Comparison of ENCODE assay signal across 8 cellular contexts in genomic region chr4:6278801-6279197, GRCh38. TPM values are rescaled to one million over a fixed set of nuclear protein-coding genes. Genes with fewer than 3 reads are reported as not detected.
DNase-seq lines count a peak whose midpoint lies in the region; ATAC-seq, FAIRE-seq and TF ChIP-seq lines count a peak whose summit lies in the region.

No MANE protein-coding gene starts in this region.

- BruUV-seq in GM12878 (replicated peaks; lab: Mats Ljungman, UMichigan) = no TSS peak

- peaks cover 15% of the 10 kb centered on the region for H3K4me1 ChIP-seq in GM12878 (ENCODE audit: control insufficient read depth, insufficient read depth, low read length)

- SMC1A ChIA-PET in GM12878 (lab: Charles Lee; ENCODE audit: uncharacterized antibody, unreplicated experiment) = interaction anchor here (0.9 to 2.2 kb wide), 9 partner anchors 9 to 78 kb away, joined by 3 to 15 read pairs (median 4); partner anchors contain the start of genes JAKMIP1 and WFS1

- H3K27ac Mint-ChIP-seq in activated CD4-positive, alpha-beta T cell treated with anti-CD3 and anti-CD28 coated beads, Interleukin-2, amount 10 ng/mL, durations not matched to agents 24 days and 14 days = no peak overlapping the region
- H3K27ac Mint-ChIP-seq in nephron progenitor cell = peak overlapping the region; percentile 68

- ATAC-seq in HG03095 (IDR thresholded peaks at IDR 0.05; ENCODE audit: unreplicated experiment) = peak; percentile 93
- peak; percentile 94 for ATAC-seq in GM12878

- intact Hi-C loops in activated CD4-positive, alpha-beta T cell treated with anti-CD3 and anti-CD28 coated beads, Interleukin-2, amount 10 ng/mL, durations not matched to agents 24 days and 14 days (cut with micrococcal nuclease) = no loop called here
- intact Hi-C loops in GM12878 (cut with micrococcal nuclease; ENCODE audit: unreplicated experiment) = no loop called here

- no peaks in the 10 kb centered on the region for H3K36me3 Mint-ChIP-seq in activated CD4-positive, alpha-beta T cell treated with anti-CD3 and anti-CD28 coated beads, Interleukin-2, amount 10 ng/mL, durations not matched to agents 24 days and 14 days (ENCODE audit: low read depth)
- H3K36me3 Mint-ChIP-seq in nephron progenitor cell (ENCODE audit: low read depth) = no peaks in the 10 kb centered on the region

- WGBS in GM12878 (ENCODE audit: insufficient coverage, insufficient replicate concordance, low lambda C conversion rate, missing lambda C conversion rate) = 12% methylated on average over 10 of the region's 10 CpGs

- peaks cover 3% of the 10 kb centered on the region for H3K4me1 Mint-ChIP-seq in activated CD4-positive, alpha-beta T cell treated with anti-CD3 and anti-CD28 coated beads, Interleukin-2, amount 10 ng/mL, durations not matched to agents 24 days and 14 days
- H3K4me1 Mint-ChIP-seq in nephron progenitor cell = peaks cover 41% of the 10 kb centered on the region

- H3K36me3 ChIP-seq in GM12878 (ENCODE audit: control insufficient read depth in 2 of 2, insufficient read depth in 2 of 2, low read length in 1 of 2) = no peaks in the 10 kb centered on the region

- RAD21 ChIA-PET in GM12878 (lab: Charles Lee; ENCODE audit: unreplicated experiment) = interaction anchor here (0.7 to 2.1 kb wide), 8 partner anchors 12 to 281 kb away, joined by 3 to 10 read pairs (median 5); no protein-coding TSS in a partner anchor

- peak in 1 of 2 experiments; percentile 39; a peak in 2 of 4 replicates for TF ChIP-seq EP300 in GM12878 (IDR thresholded peaks at IDR 0.05; ENCODE audit: borderline replicate concordance in 1 of 2, control insufficient read depth in 1 of 2, low read depth in 2 of 2, low read length in 2 of 2)

- TF ChIP-seq RAD21 in GM12878 (IDR thresholded peaks at IDR 0.05; ENCODE audit: insufficient read depth, low read depth, low read length) = no peak

- H3K27me3 ChIP-seq in GM12878 (replicated peaks in 1 of 2; ENCODE audit: control insufficient read depth in 2 of 2, insufficient read depth in 2 of 2, low read length in 1 of 2) = no peaks in the 10 kb centered on the region; a peak in 1 of 4 replicates

- no peak overlapping the region for H3K27ac ChIP-seq in GM12878 (ENCODE audit: control insufficient read depth, insufficient read depth)

- no peak overlapping the region for H3K9ac ChIP-seq in GM12878 (ENCODE audit: control insufficient read depth, insufficient read depth, low read length)

- CTCF ChIA-PET in GM12878 (lab: Yijun Ruan, JAX) = interaction anchor here (0.9 to 2.6 kb wide), 10 partner anchors 9 to 144 kb away, joined by 3 to 17 read pairs (median 4); partner anchors contain the start of gene WFS1

- H3K4me3 Mint-ChIP-seq in activated CD4-positive, alpha-beta T cell treated with anti-CD3 and anti-CD28 coated beads, Interleukin-2, amount 10 ng/mL, durations not matched to agents 24 days and 14 days = no peak overlapping the region
- no peak overlapping the region for H3K4me3 Mint-ChIP-seq in nephron progenitor cell

- FAIRE-seq in GM12878 (lab: Jason Lieb, UNC) = peak; percentile 90

- POLR2A ChIA-PET in GM12878 (lab: Charles Lee) = interaction anchor here (0.8 to 1.3 kb wide), 4 partner anchors 9 to 98 kb away, joined by 3 to 5 read pairs (median 4); partner anchors contain the start of genes JAKMIP1 and WFS1

- TF ChIP-seq POLR2A in GM12878 (IDR thresholded peaks at IDR 0.05; ENCODE audit: low read depth, low read length) = no peak

- H3K4me2 ChIP-seq in GM12878 (ENCODE audit: control insufficient read depth, insufficient read depth) = peak overlapping the region; percentile 69

- H3K9me3 ChIP-seq in GM12878 (replicated peaks; ENCODE audit: control insufficient read depth, insufficient read depth, low read length) = no peaks in the 10 kb centered on the region

- no peaks in the 10 kb centered on the region for H3K9me3 Mint-ChIP-seq in activated CD4-positive, alpha-beta T cell treated with anti-CD3 and anti-CD28 coated beads, Interleukin-2, amount 10 ng/mL, durations not matched to agents 24 days and 14 days
- no peaks in the 10 kb centered on the region for H3K9me3 Mint-ChIP-seq in nephron progenitor cell

- peak; percentile 63 for DNase-seq in activated CD4-positive, alpha-beta T cell treated with anti-CD3 and anti-CD28 coated beads, Interleukin-2, amount 10 ng/mL, durations not matched to agents 24 days and 14 days
- DNase-seq in activated CD4-positive, alpha-beta T cell treated with anti-CD3 and anti-CD28 coated beads, Interleukin-2, amount 50 U/mL, for 4 hours = no peak
- DNase-seq in GM12878 (ENCODE audit: low read depth, low spot score) = peak; percentile 42
- DNase-seq in nephron progenitor cell = no peak
- DNase-seq in NCI-H1105 (lab: John Stamatoyannopoulos, UW) = no peak
- DNase-seq in superior temporal gyrus (ENCODE audit: extremely low spot score) = no peak
- DNase-seq in 8988T = no peak

- peaks cover 8% of the 10 kb centered on the region for H4K20me1 ChIP-seq in GM12878 (ENCODE audit: control insufficient read depth, insufficient read depth)

- TF ChIP-seq CTCF in GM12878 (IDR thresholded peaks at IDR 0.05 in 2 of 3, conservative IDR thresholded peaks at IDR 0.05 in 1 of 3; ENCODE audit: control insufficient read depth in 2 of 3, extremely low read depth in 1 of 3, insufficient read depth in 1 of 3, low read depth in 3 of 3, low read length in 3 of 3) (no peak), nephron progenitor cell (IDR thresholded peaks at IDR 0.05) (no peak)

- H3K27me3 Mint-ChIP-seq in activated CD4-positive, alpha-beta T cell treated with anti-CD3 and anti-CD28 coated beads, Interleukin-2, amount 10 ng/mL, durations not matched to agents 24 days and 14 days = peaks cover 2% of the 10 kb centered on the region
- no peaks in the 10 kb centered on the region for H3K27me3 Mint-ChIP-seq in nephron progenitor cell (ENCODE audit: low read depth, poor library complexity)

- H3K4me3 ChIP-seq in GM12878 = no peak overlapping the region

- in situ Hi-C loops in GM12878 (cut with MboI) = no loop called here

- H3K79me2 ChIP-seq in GM12878 (ENCODE audit: control insufficient read depth, insufficient read depth, low read length) = no peaks in the 10 kb centered on the region

- H2AFZ ChIP-seq in GM12878 (ENCODE audit: control insufficient read depth, low read depth, low read length) = no peak overlapping the region

TF ChIP-seq in GM12878, 131 proteins besides CTCF, POLR2A, EP300 and RAD21 (continues in another document):
- TF ChIP-seq NR2C2 (IDR thresholded peaks at IDR 0.05; ENCODE audit: borderline replicate concordance, control insufficient read depth, insufficient read length, low read depth) (no peak), MTA3 (IDR thresholded peaks at IDR 0.05; ENCODE audit: borderline replicate concordance, low read length) (no peak), ZSCAN29 (IDR thresholded peaks at IDR 0.05) (no peak), BHLHE40 (IDR thresholded peaks at IDR 0.05; ENCODE audit: borderline replicate concordance in 1 of 2, low read depth in 2 of 2, low read length in 1 of 2) (peak in 1 of 2 experiments; percentile 40; a peak in 1 of 4 replicates), PML (IDR thresholded peaks at IDR 0.05; ENCODE audit: low read length) (no peak), HDAC6 (IDR thresholded peaks at IDR 0.05; ENCODE audit: unreplicated experiment) (no peak), ZBED1 (IDR thresholded peaks at IDR 0.05; ENCODE audit: borderline replicate concordance) (no peak), POLR2AphosphoS5 (IDR thresholded peaks at IDR 0.05; ENCODE audit: low read length) (no peak), RUNX3 (IDR thresholded peaks at IDR 0.05; ENCODE audit: low read length) (peak; percentile 91)
- TF ChIP-seq, protein P1, sequence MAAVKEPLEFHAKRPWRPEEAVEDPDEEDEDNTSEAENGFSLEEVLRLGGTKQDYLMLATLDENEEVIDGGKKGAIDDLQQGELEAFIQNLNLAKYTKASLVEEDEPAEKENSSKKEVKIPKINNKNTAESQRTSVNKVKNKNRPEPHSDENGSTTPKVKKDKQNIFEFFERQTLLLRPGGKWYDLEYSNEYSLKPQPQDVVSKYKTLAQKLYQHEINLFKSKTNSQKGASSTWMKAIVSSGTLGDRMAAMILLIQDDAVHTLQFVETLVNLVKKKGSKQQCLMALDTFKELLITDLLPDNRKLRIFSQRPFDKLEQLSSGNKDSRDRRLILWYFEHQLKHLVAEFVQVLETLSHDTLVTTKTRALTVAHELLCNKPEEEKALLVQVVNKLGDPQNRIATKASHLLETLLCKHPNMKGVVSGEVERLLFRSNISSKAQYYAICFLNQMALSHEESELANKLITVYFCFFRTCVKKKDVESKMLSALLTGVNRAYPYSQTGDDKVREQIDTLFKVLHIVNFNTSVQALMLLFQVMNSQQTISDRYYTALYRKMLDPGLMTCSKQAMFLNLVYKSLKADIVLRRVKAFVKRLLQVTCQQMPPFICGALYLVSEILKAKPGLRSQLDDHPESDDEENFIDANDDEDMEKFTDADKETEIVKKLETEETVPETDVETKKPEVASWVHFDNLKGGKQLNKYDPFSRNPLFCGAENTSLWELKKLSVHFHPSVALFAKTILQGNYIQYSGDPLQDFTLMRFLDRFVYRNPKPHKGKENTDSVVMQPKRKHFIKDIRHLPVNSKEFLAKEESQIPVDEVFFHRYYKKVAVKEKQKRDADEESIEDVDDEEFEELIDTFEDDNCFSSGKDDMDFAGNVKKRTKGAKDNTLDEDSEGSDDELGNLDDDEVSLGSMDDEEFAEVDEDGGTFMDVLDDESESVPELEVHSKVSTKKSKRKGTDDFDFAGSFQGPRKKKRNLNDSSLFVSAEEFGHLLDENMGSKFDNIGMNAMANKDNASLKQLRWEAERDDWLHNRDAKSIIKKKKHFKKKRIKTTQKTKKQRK (IDR thresholded peaks at IDR 0.05; ENCODE audit: low read depth, low read length) = no peak

RNA-seq across cellular contexts. Expression of gene WFS1, which starts 9.1 kb away (rescaled TPM):
- 4.7 and 5.9 TPM in 2 replicates for total RNA-seq in activated CD4-positive, alpha-beta T cell treated with anti-CD3 and anti-CD28 coated beads, Interleukin-2, amount 10 ng/mL, durations not matched to agents 24 days and 14 days
- 5.3 TPM in 2 replicates for total RNA-seq in GM12878 (2013; cell fraction: nucleolus; rRNA removed)
- 1.4 and 1.9 TPM in 2 replicates for total RNA-seq in GM12878 (2014; rRNA removed)
- total RNA-seq in GM12878 (2014; rRNA removed; fragmentation: Illumina TruSeq; extraction: Trizol) = 0.46 and 0.54 TPM in 2 replicates
- total RNA-seq in GM12878 (2021) = 4.1 and 4.6 TPM in 2 replicates
- polyA plus RNA-seq in GM12878 (2011; ENCODE audit: low read depth) = 2.0 TPM
- polyA plus RNA-seq in GM12878 (2011; rRNA removed) = 0.65 and 3.3 TPM in 2 replicates
- 4.1 and 5.2 TPM in 2 replicates for polyA plus RNA-seq in GM12878 (2011; cell fraction: cytosol; rRNA removed)
- polyA plus RNA-seq in GM12878 (2011; cell fraction: nucleus; rRNA removed) = 20.4 and 24.6 TPM in 2 replicates
- polyA plus RNA-seq in GM12878 (2012) = 2.8 and 3.4 TPM in 2 replicates
- 0.33 and 1.0 TPM in 2 replicates for polyA plus RNA-seq in GM12878 (2014; fragmentation: Illumina TruSeq; extraction: Trizol)
- under 1 TPM; 0.31 to 0.37 TPM for polyA plus RNA-seq in GM12878 (2014; fragmentation: Nextera tagmentation; extraction: Ambion mirVana)
- polyA plus RNA-seq in GM12878 (2014; rRNA removed) = 2.1 and 2.9 TPM in 2 replicates
- polyA plus RNA-seq in GM12878 (2016; fragmentation: Nextera tagmentation; extraction: Ambion mirVana) = 1 to 10 TPM; 3.5 to 4.7 TPM
- polyA minus RNA-seq in GM12878 (2011; rRNA and poly(A)+ RNA removed) = 2.9 and 10.5 TPM in 2 replicates
- 2.1 and 3.0 TPM in 2 replicates for polyA minus RNA-seq in GM12878 (2011; cell fraction: cytosol; rRNA and poly(A)+ RNA removed)
- polyA minus RNA-seq in GM12878 (2011; cell fraction: nucleus; rRNA and poly(A)+ RNA removed) = 2.1 and 3.3 TPM in 2 replicates

Comparison
In these comparisons a context has a peak if more than half of its experiments do, and no peak if none do; other contexts are left out.
1. DNase-seq: peak in activated CD4-positive, alpha-beta T cell treated with anti-CD3 and anti-CD28 coated beads, Interleukin-2, amount 10 ng/mL, durations not matched to agents 24 days and 14 days (single experiment) and GM12878 (single experiment); none in activated CD4-positive, alpha-beta T cell treated with anti-CD3 and anti-CD28 coated beads, Interleukin-2, amount 50 U/mL, for 4 hours (0 of 2), nephron progenitor cell (single experiment), NCI-H1105 (single experiment), superior temporal gyrus (single experiment) and 8988T (single experiment).